In the genomic region with DNA sequence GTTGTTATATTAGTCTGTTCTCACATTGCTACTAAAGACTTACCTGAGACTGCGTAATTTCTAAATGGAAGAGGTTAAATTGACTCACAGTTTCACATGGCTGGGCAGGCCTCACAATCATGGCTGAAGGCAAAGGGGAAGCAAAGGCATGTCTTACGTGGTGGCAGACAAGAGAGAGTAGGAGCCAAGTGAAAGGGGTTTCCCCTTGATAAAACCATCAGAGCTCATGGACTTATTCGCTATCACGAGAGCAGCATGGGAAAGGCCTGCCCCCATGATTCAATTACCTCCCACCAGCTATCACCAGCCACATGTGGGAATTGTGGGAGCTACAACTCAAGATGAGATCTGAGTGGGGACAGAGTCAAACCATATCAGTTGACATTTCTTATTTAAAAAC, we compare ENCODE assay signal across 1 cellular context.
TF ChIP-seq lines count a peak whose summit lies in the region.

No MANE protein-coding gene starts in this region.

TF ChIP-seq in GM23338, 12 proteins besides CTCF, POLR2A, EP300 and RAD21 (continued from another document):
- TF ChIP-seq, protein P1, sequence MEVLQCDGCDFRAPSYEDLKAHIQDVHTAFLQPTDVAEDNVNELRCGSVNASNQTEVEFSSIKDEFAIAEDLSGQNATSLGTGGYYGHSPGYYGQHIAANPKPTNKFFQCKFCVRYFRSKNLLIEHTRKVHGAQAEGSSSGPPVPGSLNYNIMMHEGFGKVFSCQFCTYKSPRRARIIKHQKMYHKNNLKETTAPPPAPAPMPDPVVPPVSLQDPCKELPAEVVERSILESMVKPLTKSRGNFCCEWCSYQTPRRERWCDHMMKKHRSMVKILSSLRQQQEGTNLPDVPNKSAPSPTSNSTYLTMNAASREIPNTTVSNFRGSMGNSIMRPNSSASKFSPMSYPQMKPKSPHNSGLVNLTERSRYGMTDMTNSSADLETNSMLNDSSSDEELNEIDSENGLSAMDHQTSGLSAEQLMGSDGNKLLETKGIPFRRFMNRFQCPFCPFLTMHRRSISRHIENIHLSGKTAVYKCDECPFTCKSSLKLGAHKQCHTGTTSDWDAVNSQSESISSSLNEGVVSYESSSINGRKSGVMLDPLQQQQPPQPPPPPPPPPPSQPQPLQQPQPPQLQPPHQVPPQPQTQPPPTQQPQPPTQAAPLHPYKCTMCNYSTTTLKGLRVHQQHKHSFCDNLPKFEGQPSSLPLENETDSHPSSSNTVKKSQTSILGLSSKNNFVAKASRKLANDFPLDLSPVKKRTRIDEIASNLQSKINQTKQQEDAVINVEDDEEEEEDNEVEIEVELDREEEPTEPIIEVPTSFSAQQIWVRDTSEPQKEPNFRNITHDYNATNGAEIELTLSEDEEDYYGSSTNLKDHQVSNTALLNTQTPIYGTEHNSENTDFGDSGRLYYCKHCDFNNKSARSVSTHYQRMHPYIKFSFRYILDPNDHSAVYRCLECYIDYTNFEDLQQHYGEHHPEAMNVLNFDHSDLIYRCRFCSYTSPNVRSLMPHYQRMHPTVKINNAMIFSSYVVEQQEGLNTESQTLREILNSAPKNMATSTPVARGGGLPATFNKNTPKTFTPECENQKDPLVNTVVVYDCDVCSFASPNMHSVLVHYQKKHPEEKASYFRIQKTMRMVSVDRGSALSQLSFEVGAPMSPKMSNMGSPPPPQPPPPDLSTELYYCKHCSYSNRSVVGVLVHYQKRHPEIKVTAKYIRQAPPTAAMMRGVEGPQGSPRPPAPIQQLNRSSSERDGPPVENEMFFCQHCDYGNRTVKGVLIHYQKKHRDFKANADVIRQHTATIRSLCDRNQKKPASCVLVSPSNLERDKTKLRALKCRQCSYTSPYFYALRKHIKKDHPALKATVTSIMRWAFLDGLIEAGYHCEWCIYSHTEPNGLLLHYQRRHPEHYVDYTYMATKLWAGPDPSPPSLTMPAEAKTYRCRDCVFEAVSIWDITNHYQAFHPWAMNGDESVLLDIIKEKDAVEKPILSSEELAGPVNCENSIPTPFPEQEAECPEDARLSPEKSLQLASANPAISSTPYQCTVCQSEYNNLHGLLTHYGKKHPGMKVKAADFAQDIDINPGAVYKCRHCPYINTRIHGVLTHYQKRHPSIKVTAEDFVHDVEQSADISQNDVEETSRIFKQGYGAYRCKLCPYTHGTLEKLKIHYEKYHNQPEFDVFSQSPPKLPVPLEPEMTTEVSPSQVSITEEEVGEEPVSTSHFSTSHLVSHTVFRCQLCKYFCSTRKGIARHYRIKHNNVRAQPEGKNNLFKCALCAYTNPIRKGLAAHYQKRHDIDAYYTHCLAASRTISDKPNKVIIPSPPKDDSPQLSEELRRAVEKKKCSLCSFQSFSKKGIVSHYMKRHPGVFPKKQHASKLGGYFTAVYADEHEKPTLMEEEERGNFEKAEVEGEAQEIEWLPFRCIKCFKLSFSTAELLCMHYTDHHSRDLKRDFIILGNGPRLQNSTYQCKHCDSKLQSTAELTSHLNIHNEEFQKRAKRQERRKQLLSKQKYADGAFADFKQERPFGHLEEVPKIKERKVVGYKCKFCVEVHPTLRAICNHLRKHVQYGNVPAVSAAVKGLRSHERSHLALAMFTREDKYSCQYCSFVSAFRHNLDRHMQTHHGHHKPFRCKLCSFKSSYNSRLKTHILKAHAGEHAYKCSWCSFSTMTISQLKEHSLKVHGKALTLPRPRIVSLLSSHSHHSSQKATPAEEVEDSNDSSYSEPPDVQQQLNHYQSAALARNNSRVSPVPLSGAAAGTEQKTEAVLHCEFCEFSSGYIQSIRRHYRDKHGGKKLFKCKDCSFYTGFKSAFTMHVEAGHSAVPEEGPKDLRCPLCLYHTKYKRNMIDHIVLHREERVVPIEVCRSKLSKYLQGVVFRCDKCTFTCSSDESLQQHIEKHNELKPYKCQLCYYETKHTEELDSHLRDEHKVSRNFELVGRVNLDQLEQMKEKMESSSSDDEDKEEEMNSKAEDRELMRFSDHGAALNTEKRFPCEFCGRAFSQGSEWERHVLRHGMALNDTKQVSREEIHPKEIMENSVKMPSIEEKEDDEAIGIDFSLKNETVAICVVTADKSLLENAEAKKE (CRISPR knock-in tag; IDR thresholded peaks at IDR 0.05): no peak
- no peak for TF ChIP-seq EZH2 (IDR thresholded peaks at IDR 0.05; ENCODE audit: low read depth, unreplicated experiment)
- TF ChIP-seq NANOG (IDR thresholded peaks at IDR 0.05; ENCODE audit: borderline replicate concordance): no peak
- TF ChIP-seq POLR2AphosphoS5 (IDR thresholded peaks at IDR 0.05; ENCODE audit: low read depth): no peak
- no peak for TF ChIP-seq ZNF114 (CRISPR knock-in tag; IDR thresholded peaks at IDR 0.05)
